In genomic region chr12:53738834-53739284, GRCh38 we compare ENCODE assay signal across 12 cellular contexts. TPM values are rescaled to one million over a fixed set of nuclear protein-coding genes. Genes with fewer than 3 reads are reported as not detected.
DNase-seq lines count a peak whose midpoint lies in the region; ATAC-seq, FAIRE-seq and TF ChIP-seq lines count a peak whose summit lies in the region.
"Had no signal": no experiment of that assay in that cellular context is flagged by ENCODE, and none has a peak within 500 bp of the region (broad histone marks: within the 10 kb centered on the region; RNA-seq: fewer than 3 reads in every experiment).

No MANE protein-coding gene starts in this region.

- peaks cover 43% of the 10 kb centered on the region for H3K27me3 Mint-ChIP-seq in memory B cell

- peaks cover 23% of the 10 kb centered on the region for H3K4me1 Mint-ChIP-seq in memory B cell

- H3K36me3 ChIP-seq in GM12878 (ENCODE audit: control insufficient read depth in 2 of 2, insufficient read depth in 2 of 2, low read length in 1 of 2) = no peaks in the 10 kb centered on the region
- H3K36me3 ChIP-seq: transverse colon had no signal

- no peak for TF ChIP-seq POLR2A in GM12878 (IDR thresholded peaks at IDR 0.05; ENCODE audit: low read depth, low read length)
- no peak for TF ChIP-seq POLR2A in H54 (IDR thresholded peaks at IDR 0.05; ENCODE audit: low read depth, low read length)

- TF ChIP-seq CTCF in GM12878 (IDR thresholded peaks at IDR 0.05 in 2 of 3, conservative IDR thresholded peaks at IDR 0.05 in 1 of 3; ENCODE audit: control insufficient read depth in 2 of 3, extremely low read depth in 1 of 3, insufficient read depth in 1 of 3, low read depth in 3 of 3, low read length in 3 of 3) = no peak

- SMC1A ChIA-PET in GM12878 (lab: Charles Lee; ENCODE audit: uncharacterized antibody, unreplicated experiment) = interaction anchor here (1.0 to 9.8 kb wide), 3 partner anchors 9 to 195 kb away, joined by 3 to 128 read pairs (median 4); partner anchors contain the start of gene CALCOCO1

- FAIRE-seq in GM12878 (lab: Jason Lieb, UNC) = no peak
- no peak for FAIRE-seq in H54 (lab: Jason Lieb, UNC)

- POLR2A ChIA-PET in GM12878 (lab: Charles Lee) = interaction anchor here (1.6 kb wide), 1 partner anchor 10 kb away, joined by 8 read pairs; no protein-coding TSS in a partner anchor

- peak overlapping the region; percentile 54 for H3K4me3 Mint-ChIP-seq in memory B cell

- intact Hi-C loops in GM12878 (cut with micrococcal nuclease; ENCODE audit: unreplicated experiment) = no loop called here

- no peak overlapping the region for H3K27ac Mint-ChIP-seq in memory B cell

- H3K9me3 ChIP-seq in GM12878 (replicated peaks; ENCODE audit: control insufficient read depth, insufficient read depth, low read length) = no peaks in the 10 kb centered on the region
- H3K9me3 ChIP-seq: psoas muscle, transverse colon had no signal

- no TSS peak for BruUV-seq in GM12878 (replicated peaks; lab: Mats Ljungman, UMichigan)

- H3K4me3 ChIP-seq in GM12878 = no peak overlapping the region

- H3K27ac ChIP-seq in GM12878 (ENCODE audit: control insufficient read depth, insufficient read depth) = no peak overlapping the region
- H3K27ac ChIP-seq: psoas muscle, transverse colon had no signal

- no peaks in the 10 kb centered on the region for H3K9me3 Mint-ChIP-seq in memory B cell

- H4K20me1 ChIP-seq in GM12878 (ENCODE audit: control insufficient read depth, insufficient read depth) = no peaks in the 10 kb centered on the region

- H3K9ac ChIP-seq in GM12878 (ENCODE audit: control insufficient read depth, insufficient read depth, low read length) = no peak overlapping the region

- peaks cover 18 to 33% of the 10 kb centered on the region in 2 experiments for H3K27me3 ChIP-seq in GM12878 (replicated peaks in 1 of 2; ENCODE audit: control insufficient read depth in 2 of 2, insufficient read depth in 2 of 2, low read length in 1 of 2)

- RAD21 ChIA-PET in GM12878 (lab: Charles Lee; ENCODE audit: unreplicated experiment) = interaction anchor here (0.9 to 1.0 kb wide), 3 partner anchors 13 to 196 kb away, joined by 3 to 4 read pairs (median 4); no protein-coding TSS in a partner anchor

- WGBS in GM12878 (ENCODE audit: insufficient coverage, insufficient replicate concordance, low lambda C conversion rate, missing lambda C conversion rate) = 24% methylated on average over 7 of the region's 11 CpGs

- peak overlapping the region; percentile 23; the same call in 1 of the 2 replicates for H2AFZ ChIP-seq in GM12878 (ENCODE audit: control insufficient read depth, low read depth, low read length)

- no peak for TF ChIP-seq RAD21 in GM12878 (IDR thresholded peaks at IDR 0.05; ENCODE audit: insufficient read depth, low read depth, low read length)

- H3K79me2 ChIP-seq in GM12878 (ENCODE audit: control insufficient read depth, insufficient read depth, low read length) = no peaks in the 10 kb centered on the region

- peaks cover 4% of the 10 kb centered on the region for H3K4me1 ChIP-seq in GM12878 (ENCODE audit: control insufficient read depth, insufficient read depth, low read length)

- no peak for TF ChIP-seq EP300 in GM12878 (IDR thresholded peaks at IDR 0.05; ENCODE audit: borderline replicate concordance in 1 of 2, control insufficient read depth in 1 of 2, low read depth in 2 of 2, low read length in 2 of 2)

- H3K36me3 Mint-ChIP-seq in memory B cell = no peaks in the 10 kb centered on the region

- ATAC-seq in GM12878 = peak; percentile 39
- ATAC-seq in memory B cell (ENCODE audit: low read depth) = peak; percentile 57
- ATAC-seq in GM21526 (IDR thresholded peaks at IDR 0.05; ENCODE audit: low FRiP score, unreplicated experiment) = no peak
- ATAC-seq: psoas muscle had no signal

- in situ Hi-C loops in GM12878 (cut with MboI) = no loop called here

- peak overlapping the region; percentile 42 for H3K4me2 ChIP-seq in GM12878 (ENCODE audit: control insufficient read depth, insufficient read depth)

- DNase-seq in stimulated activated CD4-positive, alpha-beta T cell treated with anti-CD3 and anti-CD28 coated beads, Interleukin-4, amount 100 ng/mL, for 24 hours = peak; percentile 32
- DNase-seq in stimulated activated CD4-positive, alpha-beta T cell treated with anti-CD3 and anti-CD28 coated beads, Interleukin-1b, Interleukin-23, amount 100 ng/mL, for 48 hours = no peak
- DNase-seq in GM12878 (ENCODE audit: low read depth, low spot score) (no peak), memory B cell (ENCODE audit: low spot score in 2 of 2) (no peak), H54 (ENCODE audit: insufficient read length, low spot score) (no peak), cerebellar nuclear complex (lab: John Stamatoyannopoulos, UW) (no peak), GF-D8 (lab: John Stamatoyannopoulos, UW) (no peak)
- DNase-seq: left cardiac atrium, NCI-H510A treated with DMSO at 0.1 percent for 48 hours, psoas muscle had no signal

- CTCF ChIA-PET in GM12878 (lab: Yijun Ruan, JAX) = interaction anchor here (0.6 to 18.6 kb wide), 9 partner anchors 4 to 195 kb away, joined by 3 to 459 read pairs (median 6); partner anchors contain the start of genes ATP5MC2 and CALCOCO1

TF ChIP-seq in GM12878, 131 proteins besides CTCF, POLR2A, EP300 and RAD21 (continues in another document):
- TF ChIP-seq MAX (IDR thresholded peaks at IDR 0.05; ENCODE audit: low read depth, low read length) (no peak), USF2 (IDR thresholded peaks at IDR 0.05; ENCODE audit: borderline replicate concordance, low read depth, low read length) (no peak), RBBP5 (conservative IDR thresholded peaks at IDR 0.05) (no peak), POLR2AphosphoS2 (IDR thresholded peaks at IDR 0.05; ENCODE audit: low read depth, low read length) (no peak), HCFC1 (IDR thresholded peaks at IDR 0.05; ENCODE audit: low read length) (no peak), SPI1 (IDR thresholded peaks at IDR 0.05; ENCODE audit: borderline replicate concordance, insufficient read depth, low read depth, low read length) (no peak), GATAD2B (conservative IDR thresholded peaks at IDR 0.05; ENCODE audit: low read depth) (no peak), USF1 (IDR thresholded peaks at IDR 0.05; ENCODE audit: borderline replicate concordance, extremely low read length, insufficient read depth, low read depth, low read length) (no peak), PAX8 (IDR thresholded peaks at IDR 0.05) (no peak), NRF1 (conservative IDR thresholded peaks at IDR 0.05; ENCODE audit: low read depth, low read length) (no peak)

RNA-seq across cellular contexts. Expression of gene CALCOCO1, which starts 11.6 kb away (rescaled TPM):
- 126 and 133 TPM in 2 replicates for total RNA-seq in GM12878 (2013; cell fraction: nucleolus; rRNA removed)
- total RNA-seq in GM12878 (2014; rRNA removed) (13.7 and 15.7 TPM in 2 replicates), GM12878 (2014; rRNA removed; fragmentation: Illumina TruSeq; extraction: Trizol) (13.4 and 13.7 TPM in 2 replicates), GM12878 (2021) (18.1 and 18.6 TPM in 2 replicates)
- 52.7 TPM for polyA plus RNA-seq in GM12878 (2011; ENCODE audit: low read depth)
- polyA plus RNA-seq in GM12878 (2011; rRNA removed) (44.6 and 55.9 TPM in 2 replicates), GM12878 (2014; fragmentation: Illumina TruSeq; extraction: Trizol) (24.5 and 27.2 TPM in 2 replicates), GM12878 (2014; fragmentation: Nextera tagmentation; extraction: Ambion mirVana) (1 to 10 TPM; 2.8 to 4.4 TPM), GM12878 (2014; rRNA removed) (14.1 and 19.0 TPM in 2 replicates), GM12878 (2016; fragmentation: Nextera tagmentation; extraction: Ambion mirVana) (10 to 100 TPM; 12.5 to 12.7 TPM)
- 43.8 and 59.2 TPM in 2 replicates for polyA plus RNA-seq in GM12878 (2011; cell fraction: cytosol; rRNA removed)
- polyA plus RNA-seq in GM12878 (2011; cell fraction: nucleus; rRNA removed) = 117 and 243 TPM in 2 replicates
- 44.7 and 46.0 TPM in 2 replicates for polyA plus RNA-seq in GM12878 (2012)
- polyA minus RNA-seq in GM12878 (2011; rRNA and poly(A)+ RNA removed) = 40.1 and 42.6 TPM in 2 replicates
- polyA minus RNA-seq in GM12878 (2011; cell fraction: cytosol; rRNA and poly(A)+ RNA removed) = 9.6 and 10.2 TPM in 2 replicates
- polyA minus RNA-seq in GM12878 (2011; cell fraction: nucleus; rRNA and poly(A)+ RNA removed) = 36.1 and 39.6 TPM in 2 replicates

RNA-seq across cellular contexts. Expression of gene CISTR, which starts 12.9 kb away (rescaled TPM):
- total RNA-seq in GM12878 (2013; cell fraction: nucleolus; rRNA removed) = 2.6 TPM in 1 of 2 replicates, not detected in the other
- not detected in 2 replicates for total RNA-seq in GM12878 (2014; rRNA removed)
- not detected in 2 replicates for total RNA-seq in GM12878 (2014; rRNA removed; fragmentation: Illumina TruSeq; extraction: Trizol)
- not detected in 2 replicates for total RNA-seq in GM12878 (2021)
- polyA plus RNA-seq in GM12878 (2011; ENCODE audit: low read depth) = not detected
- polyA plus RNA-seq in GM12878 (2011; rRNA removed) = 0.19 and 0.26 TPM in 2 replicates
- 0.13 and 0.32 TPM in 2 replicates for polyA plus RNA-seq in GM12878 (2011; cell fraction: cytosol; rRNA removed)
- polyA plus RNA-seq in GM12878 (2011; cell fraction: nucleus; rRNA removed) = 0.73 and 1.7 TPM in 2 replicates
- polyA plus RNA-seq in GM12878 (2012) = not detected in 2 replicates
- not detected in 2 replicates for polyA plus RNA-seq in GM12878 (2014; fragmentation: Illumina TruSeq; extraction: Trizol)
- not detected for polyA plus RNA-seq in GM12878 (2014; fragmentation: Nextera tagmentation; extraction: Ambion mirVana)
- not detected in 2 replicates for polyA plus RNA-seq in GM12878 (2014; rRNA removed)
- not detected for polyA plus RNA-seq in GM12878 (2016; fragmentation: Nextera tagmentation; extraction: Ambion mirVana)
- 2.2 and 4.3 TPM in 2 replicates for polyA minus RNA-seq in GM12878 (2011; rRNA and poly(A)+ RNA removed)
- polyA minus RNA-seq in GM12878 (2011; cell fraction: cytosol; rRNA and poly(A)+ RNA removed) = 3.3 TPM in 1 of 2 replicates, not detected in the other
- polyA minus RNA-seq in GM12878 (2011; cell fraction: nucleus; rRNA and poly(A)+ RNA removed) = 2.1 and 3.4 TPM in 2 replicates
- total RNA-seq: psoas muscle, transverse colon had no signal
- polyA plus RNA-seq: psoas muscle had no signal
